1 cellular context compared by ENCODE assay signal in the genomic region with DNA sequence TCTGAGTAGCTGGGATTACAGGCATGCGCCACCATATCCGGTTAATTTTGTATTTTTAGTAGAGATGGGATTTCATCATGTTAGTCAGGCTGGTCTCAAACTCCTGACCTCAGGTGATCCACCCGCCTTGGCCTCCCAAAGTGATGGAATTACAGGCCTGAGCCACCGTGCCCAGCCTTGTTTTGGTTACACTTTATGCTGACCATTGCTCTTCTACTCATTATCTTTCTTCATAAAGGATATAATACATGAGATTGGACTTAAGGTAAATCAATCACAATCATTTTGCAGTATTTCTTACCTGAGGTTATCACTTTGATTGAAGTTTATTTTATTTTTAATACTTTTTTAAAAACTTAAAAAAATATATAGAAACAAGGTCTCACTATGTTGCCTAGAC.
TF ChIP-seq lines count a peak whose summit lies in the region.

No MANE protein-coding gene starts in this region.

TF ChIP-seq in HepG2, 621 proteins besides CTCF, POLR2A, EP300 and RAD21:
- TF ChIP-seq ZNF580 (CRISPR knock-in tag; IDR thresholded peaks at IDR 0.05; ENCODE audit: borderline replicate concordance, low read depth) (no peak), DMAP1 (CRISPR knock-in tag; IDR thresholded peaks at IDR 0.05) (no peak), MAFK (conservative IDR thresholded peaks at IDR 0.05 in 1 of 2, IDR thresholded peaks at IDR 0.05 in 1 of 2; ENCODE audit: low read length in 2 of 2) (peak in 1 of 2 experiments; percentile 55; a peak in 3 of 4 replicates), RBM22 (optimal IDR thresholded peaks at IDR 0.05; ENCODE audit: low read length) (no peak), SOX13 (IDR thresholded peaks at IDR 0.05) (no peak), SOX13 (CRISPR knock-in tag; conservative IDR thresholded peaks at IDR 0.05 in 1 of 2, IDR thresholded peaks at IDR 0.05 in 1 of 2) (no peak), SMARCC2 (IDR thresholded peaks at IDR 0.05) (no peak), MAFF (IDR thresholded peaks at IDR 0.05; ENCODE audit: low read depth, low read length) (0 out of 2 replicates have a peak, but pooled peaks have one; percentile 20), ZNF839 (CRISPR knock-in tag; IDR thresholded peaks at IDR 0.05; ENCODE audit: borderline replicate concordance) (no peak), IRX3 (CRISPR knock-in tag; IDR thresholded peaks at IDR 0.05; ENCODE audit: borderline replicate concordance, low read depth) (no peak)
